14 cellular contexts compared by ENCODE assay signal in the genomic region with DNA sequence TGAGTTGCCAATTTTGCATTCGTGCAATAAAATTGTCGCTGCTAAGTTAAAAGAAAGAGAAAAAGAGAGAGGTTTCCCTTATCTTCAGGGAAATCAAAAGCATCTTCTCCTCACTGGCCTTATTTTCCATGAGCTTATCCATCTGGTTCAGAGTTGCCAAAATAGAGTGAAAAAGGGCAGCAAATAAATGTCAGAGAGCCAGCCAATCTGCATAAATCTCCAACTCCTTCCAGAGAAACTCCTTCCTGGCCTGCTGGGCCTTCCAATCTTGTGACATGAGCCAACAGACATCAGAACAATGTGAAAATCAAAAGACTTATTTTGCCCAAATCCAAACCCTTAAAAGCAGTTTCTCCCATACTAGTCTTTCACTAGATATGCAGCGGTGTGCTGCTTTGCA.
DNase-seq lines count a peak whose midpoint lies in the region; TF ChIP-seq lines count a peak whose summit lies in the region.
"Had no signal": no experiment of that assay in that cellular context is flagged by ENCODE, and none has a peak within 500 bp of the region (broad histone marks: within the 10 kb centered on the region; RNA-seq: fewer than 3 reads in every experiment).

No MANE protein-coding gene starts in this region.

- DNase-seq in AG10803 (ENCODE audit: low read depth) (peak; percentile 49), foreskin melanocyte (peak; percentile 78), pons (ENCODE audit: low spot score) (peak; percentile 24), NCI-H510A treated with DMSO at 0.1 percent for 48 hours (lab: John Stamatoyannopoulos, UW) (no peak), cerebellar cortex (ENCODE audit: low spot score) (no peak)
- no peak for DNase-seq in activated CD8-positive, alpha-beta memory T cell treated with anti-CD3 and anti-CD28 coated beads, Interleukin-2, amount 50 U/mL, for 4 hours
- DNase-seq: 8988T; CD4-positive, alpha-beta memory T cell; DMS79; EL; HCEC 1CT; IMR-90 had no signal

- TF ChIP-seq CTCF in AG10803 (conservative IDR thresholded peaks at IDR 0.05; ENCODE audit: low read length): no peak
- no peak for TF ChIP-seq CTCF in VCaP (conservative IDR thresholded peaks at IDR 0.05)

- no peak overlapping the region for H3K4me3 ChIP-seq in AG10803 (ENCODE audit: low read length)

- peak overlapping the region; percentile 24; the same call in 1 of the 2 replicates for H3K27ac ChIP-seq in VCaP
- H3K27ac ChIP-seq: C4-2B had no signal

Comparison
In these comparisons a context has a peak if more than half of its experiments do, and no peak if none do; other contexts are left out.
1. DNase-seq: peak in AG10803 (single experiment), foreskin melanocyte (single experiment) and pons (single experiment); none in NCI-H510A treated with DMSO at 0.1 percent for 48 hours (single experiment), activated CD8-positive, alpha-beta memory T cell treated with anti-CD3 and anti-CD28 coated beads, Interleukin-2, amount 50 U/mL, for 4 hours (single experiment) and cerebellar cortex (single experiment).